ENCODE assay signal across 8 cellular contexts in the genomic region with DNA sequence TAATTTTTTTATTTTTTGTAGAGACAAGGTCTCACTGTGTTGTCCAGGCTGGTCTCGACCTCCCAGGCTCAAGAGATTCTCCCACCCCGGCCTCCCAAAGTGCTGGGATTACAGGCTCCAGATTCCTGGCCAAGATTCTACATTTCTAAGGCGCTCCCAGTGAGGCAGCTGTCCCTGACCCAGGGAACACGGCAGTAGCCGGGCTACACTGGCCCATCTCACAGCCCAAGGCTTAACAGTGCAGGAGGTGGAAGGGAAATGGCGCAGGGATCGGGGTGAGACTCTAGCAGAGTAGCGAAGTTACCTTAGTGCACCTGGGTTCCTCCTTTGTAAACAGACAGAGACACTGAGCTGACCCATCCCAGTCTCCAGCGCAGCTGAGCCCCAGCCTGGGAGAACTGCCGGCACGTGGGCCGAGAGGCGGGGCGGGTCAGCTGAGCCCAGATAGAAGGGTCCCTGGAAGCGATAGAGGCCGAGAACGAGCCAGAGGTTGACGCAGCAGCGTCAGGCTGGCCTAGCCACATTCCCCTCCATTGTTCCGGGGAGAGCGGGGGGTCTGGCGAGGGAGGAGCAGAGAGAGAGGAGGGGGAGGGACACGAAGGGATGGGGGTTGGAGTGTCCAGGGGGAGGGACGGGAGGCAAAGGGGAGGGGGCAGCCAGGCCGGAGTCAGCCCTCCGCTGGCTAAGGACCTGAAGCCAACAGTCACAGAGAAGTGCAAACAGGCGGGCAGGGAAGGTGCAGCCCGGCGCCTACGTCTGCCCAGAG. TPM values are rescaled to one million over a fixed set of nuclear protein-coding genes. Genes with fewer than 3 reads are reported as not detected.
DNase-seq lines count a peak whose midpoint lies in the region; TF ChIP-seq lines count a peak whose summit lies in the region.

No MANE protein-coding gene starts in this region.

- H3K9ac ChIP-seq in SK-N-MC (ENCODE audit: insufficient read length): peak overlapping the region; percentile 96

- peak overlapping the region; percentile 97; the same call in 1 of the 2 replicates for H3K27ac ChIP-seq in SK-N-MC
- no peak overlapping the region for H3K27ac ChIP-seq in osteoblast (ENCODE audit: low read depth, low read length)

- peaks cover 67% of the 10 kb centered on the region for H3K79me2 ChIP-seq in osteoblast (ENCODE audit: insufficient read depth, low read length)

- no peak overlapping the region for H2AFZ ChIP-seq in osteoblast (ENCODE audit: low read length)

- TF ChIP-seq CTCF in osteoblast (IDR thresholded peaks at IDR 0.05; ENCODE audit: extremely low read depth, low read depth, low read length): no peak

- DNase-seq in DMS79 treated with DMSO at 0.1 percent for 48 hours (lab: John Stamatoyannopoulos, UW) (peak; percentile 55), SK-N-MC (ENCODE audit: low read depth, low spot score) (no peak), foreskin melanocyte (peak; percentile 28), osteoblast (ENCODE audit: insufficient read length, low spot score, missing footprints) (peak; percentile 90), GDM1 (lab: John Stamatoyannopoulos, UW) (no peak), SKM-1 (lab: John Stamatoyannopoulos, UW; ENCODE audit: unreplicated experiment) (no peak), ureter (ENCODE audit: low spot score) (no peak), G401 (ENCODE audit: low spot score) (no peak)

- H3K4me3 ChIP-seq in SK-N-MC (peak overlapping the region; percentile 99), osteoblast (ENCODE audit: insufficient read depth, low read length) (peak overlapping the region; percentile 75)

- H3K4me2 ChIP-seq in osteoblast (ENCODE audit: insufficient read depth, low read length): peak overlapping the region; percentile 89

- H3K27me3 ChIP-seq in osteoblast (ENCODE audit: insufficient read depth, low read length): no peaks in the 10 kb centered on the region

- H4K20me1 ChIP-seq in osteoblast (ENCODE audit: insufficient read depth, low read length): peaks cover 48% of the 10 kb centered on the region

- in situ Hi-C loops in G401 (cut with HindIII; ENCODE audit: low sequenced_read_pairs): no loop called here

- H3K4me1 ChIP-seq in osteoblast (ENCODE audit: insufficient read depth, low read length): peaks cover 31% of the 10 kb centered on the region

- H3K9me3 ChIP-seq in SK-N-MC (ENCODE audit: low read depth, low read length) (no peaks in the 10 kb centered on the region), osteoblast (ENCODE audit: low read depth, low read length) (no peaks in the 10 kb centered on the region)

- H3K36me3 ChIP-seq in SK-N-MC (ENCODE audit: insufficient read depth, low read length): peaks cover 50% of the 10 kb centered on the region
- H3K36me3 ChIP-seq in osteoblast (ENCODE audit: insufficient read depth, low read length): no peaks in the 10 kb centered on the region

RNA-seq across cellular contexts. Expression of a gene that starts 2.5 kb away (rescaled TPM):
- total RNA-seq in osteoblast (92.6 and 107 TPM in 2 replicates), ureter (43.6 TPM)
- 114 and 150 TPM in 2 replicates for total RNA-seq in G401 (2014; rRNA removed; shearing (Covaris generic))

RNA-seq across cellular contexts. Expression of a gene that starts 15.8 kb away (rescaled TPM):
- not detected in 2 replicates for total RNA-seq in osteoblast
- not detected for total RNA-seq in ureter
- total RNA-seq in G401 (2014; rRNA removed; shearing (Covaris generic)): not detected in 2 replicates

Comparison
In these comparisons a context has a peak if more than half of its experiments do, and no peak if none do; other contexts are left out.
1. DNase-seq: peak in DMS79 treated with DMSO at 0.1 percent for 48 hours (single experiment), foreskin melanocyte (single experiment) and osteoblast (single experiment); none in SK-N-MC (single experiment), GDM1 (single experiment), SKM-1 (single experiment), ureter (single experiment) and G401 (single experiment).